In the genomic region with DNA sequence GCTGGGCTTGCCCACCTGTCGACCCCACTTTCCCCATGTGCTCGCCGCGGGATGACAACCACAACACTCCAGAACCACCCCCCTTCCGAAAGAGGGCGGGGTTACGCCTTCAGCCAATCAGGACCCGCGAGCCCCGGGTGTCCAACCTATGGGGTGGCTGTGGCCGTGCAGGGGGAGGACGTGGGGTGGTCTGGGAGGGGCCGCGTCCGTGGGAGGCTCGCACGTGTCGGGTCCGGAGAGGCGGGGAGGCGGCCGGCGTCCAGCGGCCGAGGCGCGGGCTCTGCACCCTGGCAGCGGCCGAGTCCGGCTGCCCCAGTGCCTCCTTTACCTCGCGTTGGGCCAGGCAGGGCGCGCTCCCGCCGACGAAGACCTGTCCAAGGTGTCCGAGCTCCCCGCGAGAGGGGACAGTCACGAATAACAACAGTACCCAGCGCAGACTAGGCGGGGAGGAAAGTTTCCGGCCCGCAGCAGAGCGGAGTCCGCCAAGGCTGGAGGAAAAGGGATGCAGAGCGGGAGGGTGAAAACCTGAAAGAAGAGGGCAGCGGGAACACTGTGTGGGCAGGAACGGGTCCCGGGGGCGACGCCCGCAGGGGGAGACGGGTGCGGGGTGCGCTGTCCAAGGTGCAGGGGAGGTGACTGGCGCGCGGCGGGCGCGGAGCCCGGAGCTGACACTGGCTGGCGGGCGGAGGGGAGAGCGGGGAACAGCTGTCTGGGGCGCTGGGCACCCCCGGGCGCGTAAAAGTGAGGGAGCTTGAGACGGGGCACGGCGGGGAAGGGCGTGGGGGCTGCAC, we compare ENCODE assay signal across 8 cellular contexts. TPM values are rescaled to one million over a fixed set of nuclear protein-coding genes. Genes with fewer than 3 reads are reported as not detected.
DNase-seq lines count a peak whose midpoint lies in the region; ATAC-seq, FAIRE-seq and TF ChIP-seq lines count a peak whose summit lies in the region.

No MANE protein-coding gene starts in this region.

- CTCF ChIA-PET in HepG2 (lab: Yijun Ruan, JAX; ENCODE audit: low intra/inter-chr PET ratio, low total read pairs): no interaction called here

- TF ChIP-seq POLR2A in HepG2 (IDR thresholded peaks at IDR 0.05; ENCODE audit: insufficient read depth in 1 of 2, low read depth in 2 of 2, low read length in 2 of 2): no peak

- peak overlapping the region; percentile 63; the same call in 1 of the 2 replicates for H3K4me2 ChIP-seq in HepG2 (ENCODE audit: low read depth, low read length)

- peaks cover 11% of the 10 kb centered on the region for H3K4me1 Mint-ChIP-seq in stimulated activated effector memory CD8-positive, alpha-beta T cell treated with anti-CD3 and anti-CD28 coated beads, Interleukin-12 subunit alpha, Interleukin-12 subunit beta, amount 100 ng/mL, for 72 hours

- no peak for TF ChIP-seq CTCF in HepG2 (CRISPR knock-in tag; IDR thresholded peaks at IDR 0.05)

- ATAC-seq in HepG2 (peak; percentile 63), GM18502 (IDR thresholded peaks at IDR 0.05; ENCODE audit: poor library complexity, unreplicated experiment) (no peak)
- peak; percentile 66 for ATAC-seq in stimulated activated effector memory CD8-positive, alpha-beta T cell treated with anti-CD3 and anti-CD28 coated beads, Interleukin-12 subunit alpha, Interleukin-12 subunit beta, amount 100 ng/mL, for 72 hours

- no peaks in the 10 kb centered on the region for H3K9me3 ChIP-seq in HUES6 (ENCODE audit: control insufficient read depth, insufficient read depth, low read depth, low read length)
- no peaks in the 10 kb centered on the region for H3K9me3 ChIP-seq in ectodermal cell (ENCODE audit: control insufficient read depth, low read length)
- no peaks in the 10 kb centered on the region for H3K9me3 ChIP-seq in HepG2 (ENCODE audit: low read length)

- no peak for TF ChIP-seq RAD21 in HepG2 (CRISPR knock-in tag; IDR thresholded peaks at IDR 0.05)

- POLR2A ChIA-PET in HepG2 (lab: Yijun Ruan, JAX): no interaction called here

- intact Hi-C loops in HepG2 (cut with micrococcal nuclease; ENCODE audit: unreplicated experiment): no loop called here

- no peaks in the 10 kb centered on the region for H4K20me1 ChIP-seq in HepG2 (ENCODE audit: insufficient read depth, low read length)

- in situ Hi-C loops in HepG2 (cut with HindIII; ENCODE audit: extremely low pct_ligation_motif_present, low pct_unique_long_range_greater_than_20kb): loop anchor here (25.0 kb wide), 1 partner anchor 474 kb away; no protein-coding TSS in a partner anchor

- H3K27ac Mint-ChIP-seq in stimulated activated effector memory CD8-positive, alpha-beta T cell treated with anti-CD3 and anti-CD28 coated beads, Interleukin-12 subunit alpha, Interleukin-12 subunit beta, amount 100 ng/mL, for 72 hours: no peak overlapping the region

- peaks cover 70% of the 10 kb centered on the region for H3K27me3 ChIP-seq in HUES6 (ENCODE audit: control insufficient read depth, insufficient read depth, low read length)
- H3K27me3 ChIP-seq in ectodermal cell (ENCODE audit: control insufficient read depth, insufficient read depth, low read length, poor library complexity, severe bottlenecking): peaks cover 43% of the 10 kb centered on the region
- peaks cover 2 to 42% of the 10 kb centered on the region in 2 experiments; a peak in 4 of 5 replicates for H3K27me3 ChIP-seq in HepG2 (ENCODE audit: control insufficient read depth in 1 of 2, insufficient read depth in 2 of 2, low read length in 2 of 2)

- H3K79me2 ChIP-seq in HepG2 (ENCODE audit: insufficient read depth, low read length): no peaks in the 10 kb centered on the region

- no peak for TF ChIP-seq EP300 in HepG2 (IDR thresholded peaks at IDR 0.05; ENCODE audit: low read depth in 2 of 2, low read length in 2 of 2)
- TF ChIP-seq EP300 in HepG2 (CRISPR knock-in tag; IDR thresholded peaks at IDR 0.05; ENCODE audit: borderline replicate concordance): no peak

- H3K4me3 ChIP-seq in HUES6 (ENCODE audit: low read depth, low read length) (peak overlapping the region; percentile 68), ectodermal cell (ENCODE audit: insufficient read depth, low read depth, low read length) (peak overlapping the region; percentile 65), HepG2 (replicated peaks in 1 of 3; ENCODE audit: insufficient read depth in 1 of 3, low read depth in 2 of 3, low read length in 3 of 3) (peak overlapping the region in 2 of 3 experiments; percentile 34 to 64; a peak in 2 of 6 replicates)

- no peak for FAIRE-seq in HepG2 (lab: Jason Lieb, UNC)

- H3K4me1 ChIP-seq in HUES6 (ENCODE audit: control insufficient read depth, insufficient read depth, low read length): peaks cover 6% of the 10 kb centered on the region; the same call in 1 of the 2 replicates
- H3K4me1 ChIP-seq in ectodermal cell (ENCODE audit: control insufficient read depth, insufficient read depth, low read length): peaks cover 11% of the 10 kb centered on the region
- peaks cover 7% of the 10 kb centered on the region; the same call in 1 of the 2 replicates for H3K4me1 ChIP-seq in HepG2 (ENCODE audit: insufficient read depth, low read length)

- H3K9ac ChIP-seq in HUES6 (ENCODE audit: low read length) (no peak overlapping the region), HepG2 (ENCODE audit: insufficient read depth, low read depth, low read length) (no peak overlapping the region)

- no peak overlapping the region for H3K27ac ChIP-seq in HUES6 (ENCODE audit: low read depth, low read length)
- H3K27ac ChIP-seq in ectodermal cell (ENCODE audit: insufficient read depth, low read depth, low read length, poor library complexity, severe bottlenecking): no peak overlapping the region
- no peak overlapping the region for H3K27ac ChIP-seq in HepG2 (ENCODE audit: extremely low read length, insufficient read depth, low read length)

- H3K36me3 ChIP-seq in HUES6 (ENCODE audit: control insufficient read depth, insufficient read depth, low read length) (no peaks in the 10 kb centered on the region), ectodermal cell (ENCODE audit: control insufficient read depth, insufficient read depth, low read length) (no peaks in the 10 kb centered on the region), HepG2 (replicated peaks in 1 of 2; ENCODE audit: control insufficient read depth in 1 of 2, insufficient read depth in 2 of 2, low read length in 2 of 2) (no peaks in the 10 kb centered on the region)

- H3K4me3 Mint-ChIP-seq in stimulated activated effector memory CD8-positive, alpha-beta T cell treated with anti-CD3 and anti-CD28 coated beads, Interleukin-12 subunit alpha, Interleukin-12 subunit beta, amount 100 ng/mL, for 72 hours: peak overlapping the region; percentile 67

- 1% methylated on average over 75 of the region's 75 CpGs for WGBS in ectodermal cell, 2 experiments
- WGBS in HepG2 (ENCODE audit: low lambda C conversion rate): 26% methylated on average over 37 of the region's 75 CpGs

- H3K9me3 Mint-ChIP-seq in stimulated activated effector memory CD8-positive, alpha-beta T cell treated with anti-CD3 and anti-CD28 coated beads, Interleukin-12 subunit alpha, Interleukin-12 subunit beta, amount 100 ng/mL, for 72 hours: no peaks in the 10 kb centered on the region

- H3K36me3 Mint-ChIP-seq in stimulated activated effector memory CD8-positive, alpha-beta T cell treated with anti-CD3 and anti-CD28 coated beads, Interleukin-12 subunit alpha, Interleukin-12 subunit beta, amount 100 ng/mL, for 72 hours: no peaks in the 10 kb centered on the region

- BruUV-seq in HepG2 (replicated peaks; lab: Mats Ljungman, UMichigan): no TSS peak

- no peak overlapping the region for H2AFZ ChIP-seq in HepG2 (ENCODE audit: low read length)

- DNase-seq in DMS79 (lab: John Stamatoyannopoulos, UW): peak; percentile 68
- DNase-seq in T1000 (lab: John Stamatoyannopoulos, UW): peak; percentile 53
- DNase-seq in HepG2 (ENCODE audit: low spot score): no peak
- peak in 1 of 2 donors; percentile 54 for DNase-seq in stimulated activated effector memory CD8-positive, alpha-beta T cell treated with anti-CD3 and anti-CD28 coated beads, Interleukin-12 subunit alpha, Interleukin-12 subunit beta, amount 100 ng/mL, for 72 hours (ENCODE audit: low spot score in 2 of 2)
- no peak for DNase-seq in OCI-M1 (lab: John Stamatoyannopoulos, UW)

TF ChIP-seq in HepG2, 621 proteins besides CTCF, POLR2A, EP300 and RAD21 (continues in another document):
- TF ChIP-seq ZSCAN21 (CRISPR knock-in tag; IDR thresholded peaks at IDR 0.05; ENCODE audit: borderline replicate concordance) (no peak), SP140L (CRISPR knock-in tag; IDR thresholded peaks at IDR 0.05; ENCODE audit: borderline replicate concordance) (no peak), ZNF543 (CRISPR knock-in tag; IDR thresholded peaks at IDR 0.05) (no peak), ZSCAN25 (CRISPR knock-in tag; IDR thresholded peaks at IDR 0.05) (peak; percentile 89), GFI1 (CRISPR knock-in tag; IDR thresholded peaks at IDR 0.05; ENCODE audit: borderline replicate concordance) (no peak), ATM (IDR thresholded peaks at IDR 0.05; ENCODE audit: borderline replicate concordance) (no peak)

RNA-seq across cellular contexts. Expression of a gene that starts 0.9 kb away (rescaled TPM):
- 1.9 TPM for polyA plus RNA-seq in ectodermal cell (2013, experiment 1 of 4)
- 0.92 TPM for polyA plus RNA-seq in ectodermal cell (2013, experiment 2 of 4)
- polyA plus RNA-seq in ectodermal cell (2013, experiment 3 of 4): 1.7 TPM
- polyA plus RNA-seq in ectodermal cell (2013, experiment 4 of 4): 0.89 TPM
- not detected in 2 replicates for total RNA-seq in HepG2 (2016; rRNA removed; fragmentation: Illumina TruSeq; extraction: Trizol)
- total RNA-seq in HepG2 (2016; cell fraction: cytosol; rRNA removed; fragmentation: Illumina TruSeq; extraction: Trizol; ENCODE audit: low read depth): not detected in 2 replicates
- not detected in 2 replicates for total RNA-seq in HepG2 (2016; cell fraction: insoluble cytoplasmic fraction; rRNA removed; fragmentation: Illumina TruSeq; extraction: Trizol)
- not detected in 2 replicates for total RNA-seq in HepG2 (2016; cell fraction: membrane; rRNA removed; fragmentation: Illumina TruSeq; extraction: Trizol)
- not detected in 2 replicates for total RNA-seq in HepG2 (2016; cell fraction: nucleus; rRNA removed; fragmentation: Illumina TruSeq; extraction: Trizol)
- 0.05 TPM in 1 of 2 replicates, not detected in the other for polyA plus RNA-seq in HepG2 (2011; rRNA removed)
- 0.01 and 0.03 TPM in 2 replicates for polyA plus RNA-seq in HepG2 (2011; cell fraction: cytosol; rRNA removed)
- polyA plus RNA-seq in HepG2 (2011; cell fraction: nucleus; rRNA removed): not detected in 2 replicates
- not detected in 2 replicates for polyA plus RNA-seq in HepG2 (2012)
- not detected in 2 replicates for polyA plus RNA-seq in HepG2 (2016; cell fraction: cytosol; fragmentation: Illumina TruSeq; extraction: Trizol; ENCODE audit: low read depth)
- polyA plus RNA-seq in HepG2 (2016; cell fraction: insoluble cytoplasmic fraction; fragmentation: Illumina TruSeq; extraction: Trizol; ENCODE audit: low read depth): not detected in 2 replicates
- not detected in 2 replicates for polyA plus RNA-seq in HepG2 (2016; cell fraction: membrane; fragmentation: Illumina TruSeq; extraction: Trizol; ENCODE audit: low read depth)
- not detected in 2 replicates for polyA plus RNA-seq in HepG2 (2016; cell fraction: nucleus; fragmentation: Illumina TruSeq; extraction: Trizol; ENCODE audit: insufficient read depth, low read depth)
- polyA minus RNA-seq in HepG2 (2011; rRNA and poly(A)+ RNA removed; ENCODE audit: low replicate concordance): 0.08 and 4.3 TPM in 2 replicates
- polyA minus RNA-seq in HepG2 (2011; cell fraction: cytosol; rRNA and poly(A)+ RNA removed): not detected in 2 replicates
- polyA minus RNA-seq in HepG2 (2011; cell fraction: nucleus; rRNA and poly(A)+ RNA removed): 0.39 TPM in 1 of 2 replicates, not detected in the other

Comparison
In these comparisons a context has a peak if more than half of its experiments do, and no peak if none do; other contexts are left out.
1. DNase-seq: peak in DMS79 (single experiment) and T1000 (single experiment); none in HepG2 (single experiment) and OCI-M1 (single experiment).
2. Peak in every context shown above with its lines, with median percentiles within 50 percentile points of each other: H3K4me3 ChIP-seq.